In genomic region chr2:64311948-64312621, GRCh38 we compare ENCODE assay signal across 8 cellular contexts.
DNase-seq lines count a peak whose midpoint lies in the region; TF ChIP-seq lines count a peak whose summit lies in the region.

No MANE protein-coding gene starts in this region.

- no peak overlapping the region for H3K27ac ChIP-seq in KMS-11
- peak overlapping the region; percentile 48; the same call in 1 of the 2 replicates for H3K27ac ChIP-seq in VCaP
- H3K27ac ChIP-seq in parathyroid adenoma: no peak overlapping the region

- DNase-seq in AG08395 (ENCODE audit: low spot score) (peak; percentile 92), glomerular visceral epithelial cell (ENCODE audit: extremely low spot score) (peak; percentile 63)
- no peak for DNase-seq in stimulated activated CD4-positive, alpha-beta T cell treated with anti-CD3 and anti-CD28 coated beads, Interleukin-15, amount 100 ng/mL, for 24 hours
- no peak for DNase-seq in stimulated activated naive CD4-positive, alpha-beta T cell (lab: John Stamatoyannopoulos, UW)
- no peak for DNase-seq in activated CD8-positive, alpha-beta memory T cell treated with anti-CD3 and anti-CD28 coated beads for 24 hours

- H3K4me1 ChIP-seq in KMS-11 (ENCODE audit: low read depth, poor library complexity, severe bottlenecking) (peaks cover 13% of the 10 kb centered on the region), parathyroid adenoma (no peaks in the 10 kb centered on the region)

- H3K4me2 ChIP-seq in KMS-11: 0 out of 2 replicates have a peak overlapping the region, but pooled peaks have one; percentile 10
- peak overlapping the region; percentile 12 for H3K4me2 ChIP-seq in parathyroid adenoma (ENCODE audit: low read length)

- no peaks in the 10 kb centered on the region for H4K20me1 ChIP-seq in KMS-11 (ENCODE audit: insufficient read depth)

- no peaks in the 10 kb centered on the region for H3K36me3 ChIP-seq in KMS-11 (ENCODE audit: insufficient read depth)
- no peaks in the 10 kb centered on the region for H3K36me3 ChIP-seq in parathyroid adenoma (ENCODE audit: control insufficient read depth, insufficient read depth, low read length)

- no peaks in the 10 kb centered on the region for H3K79me2 ChIP-seq in KMS-11 (ENCODE audit: insufficient read depth, low read depth)
- no peaks in the 10 kb centered on the region for H3K79me2 ChIP-seq in parathyroid adenoma

- no peaks in the 10 kb centered on the region for H3K9me3 ChIP-seq in parathyroid adenoma (ENCODE audit: control insufficient read depth, low read length)

- no peaks in the 10 kb centered on the region for H3K27me3 ChIP-seq in KMS-11 (ENCODE audit: insufficient read depth, low read depth)
- H3K27me3 ChIP-seq in parathyroid adenoma (ENCODE audit: control insufficient read depth, insufficient read depth, low read length): no peaks in the 10 kb centered on the region

- TF ChIP-seq CTCF in KMS-11 (conservative IDR thresholded peaks at IDR 0.05; ENCODE audit: low read depth, low read length) (no peak), VCaP (conservative IDR thresholded peaks at IDR 0.05) (peak; percentile 78), parathyroid adenoma (IDR thresholded peaks at IDR 0.05) (peak; percentile 69)

- H3K4me3 ChIP-seq in KMS-11 (IDR thresholded peaks at IDR 0.05; ENCODE audit: insufficient read depth, low read depth, low read length): no peak overlapping the region
- no peak overlapping the region for H3K4me3 ChIP-seq in parathyroid adenoma (ENCODE audit: low read depth, low read length)

- no peak overlapping the region for H2AFZ ChIP-seq in KMS-11 (ENCODE audit: low read depth)
- H2AFZ ChIP-seq in parathyroid adenoma: peak overlapping the region; percentile 71

- H3K9ac ChIP-seq in KMS-11 (no peak overlapping the region), parathyroid adenoma (no peak overlapping the region)

Comparison
In these comparisons a context has a peak if more than half of its experiments do, and no peak if none do; other contexts are left out.
1. DNase-seq: peak in AG08395 (single experiment) and glomerular visceral epithelial cell (single experiment); none in stimulated activated CD4-positive, alpha-beta T cell treated with anti-CD3 and anti-CD28 coated beads, Interleukin-15, amount 100 ng/mL, for 24 hours (single experiment), stimulated activated naive CD4-positive, alpha-beta T cell (0 of 6) and activated CD8-positive, alpha-beta memory T cell treated with anti-CD3 and anti-CD28 coated beads for 24 hours (single experiment).